Comparison of ENCODE assay signal across 20 cellular contexts in the genomic region with DNA sequence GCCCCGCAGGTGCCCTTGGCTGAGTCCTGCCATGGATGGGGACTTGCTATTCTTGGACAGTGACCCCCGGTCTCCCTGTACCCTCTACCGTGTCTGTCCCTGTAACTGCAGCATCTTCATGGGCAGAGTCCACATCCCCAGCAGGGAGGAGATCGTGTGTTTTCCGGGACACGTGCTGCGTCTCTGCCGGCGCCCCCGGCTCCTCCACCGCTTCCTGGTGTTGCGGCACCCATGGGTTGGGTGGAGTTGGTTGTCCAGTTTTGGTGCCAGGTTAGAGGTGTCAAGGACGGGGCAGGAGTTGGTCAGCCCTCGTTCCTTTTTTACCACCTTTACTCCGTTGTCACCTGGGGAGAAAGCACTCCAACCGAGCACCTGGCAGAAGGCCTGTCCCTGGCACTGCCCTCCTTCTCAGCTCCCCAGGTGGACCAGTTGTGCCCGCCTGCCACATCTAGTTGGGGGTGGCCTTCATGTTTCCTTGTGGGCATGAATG.
"Had no signal": no experiment of that assay in that cellular context is flagged by ENCODE, and none has a peak within 500 bp of the region (broad histone marks: within the 10 kb centered on the region; RNA-seq: fewer than 3 reads in every experiment).

No MANE protein-coding gene starts in this region.

- H3K9me3 Mint-ChIP-seq: dendritic cell treated with granulocyte-macrophage colony-stimulating factor and Interleukin-4, amounts not matched to agents 40 ng/mL and 50 ng/mL, for 4 days; immature natural killer cell; naive B cell; nephron; stimulated activated memory B cell treated with anti-CD40 and anti-IgM and Interleukin-4, amounts not matched to agents 10 μg/mL and 1 μg/mL and 100 μg/mL, for 72 hours; stimulated activated naive CD8-positive, alpha-beta T cell treated with anti-CD3 and anti-CD28 coated beads, Interleukin-15, Interleukin-2, amounts not matched to agents 100 ng/mL and 50 ng/mL, for 24 hours had no signal

- H3K4me3 ChIP-seq: left lung, lung, psoas muscle, spleen, tibial artery had no signal

- H3K4me1 Mint-ChIP-seq: naive B cell had no signal

- H3K4me3 Mint-ChIP-seq: dendritic cell treated with granulocyte-macrophage colony-stimulating factor and Interleukin-4, amounts not matched to agents 40 ng/mL and 50 ng/mL, for 4 days; immature natural killer cell; naive B cell; nephron; stimulated activated memory B cell treated with anti-CD40 and anti-IgM and Interleukin-4, amounts not matched to agents 10 μg/mL and 1 μg/mL and 100 μg/mL, for 72 hours; stimulated activated naive CD8-positive, alpha-beta T cell treated with anti-CD3 and anti-CD28 coated beads, Interleukin-15, Interleukin-2, amounts not matched to agents 100 ng/mL and 50 ng/mL, for 24 hours had no signal

- H3K9me3 ChIP-seq: left lung, psoas muscle, spleen, tibial artery had no signal

- H3K27ac Mint-ChIP-seq: dendritic cell treated with granulocyte-macrophage colony-stimulating factor and Interleukin-4, amounts not matched to agents 40 ng/mL and 50 ng/mL, for 4 days; immature natural killer cell; stimulated activated memory B cell treated with anti-CD40 and anti-IgM and Interleukin-4, amounts not matched to agents 10 μg/mL and 1 μg/mL and 100 μg/mL, for 72 hours; stimulated activated naive CD8-positive, alpha-beta T cell treated with anti-CD3 and anti-CD28 coated beads, Interleukin-15, Interleukin-2, amounts not matched to agents 100 ng/mL and 50 ng/mL, for 24 hours had no signal

- H3K27me3 Mint-ChIP-seq: dendritic cell treated with granulocyte-macrophage colony-stimulating factor and Interleukin-4, amounts not matched to agents 40 ng/mL and 50 ng/mL, for 4 days; naive B cell; stimulated activated naive CD8-positive, alpha-beta T cell treated with anti-CD3 and anti-CD28 coated beads, Interleukin-15, Interleukin-2, amounts not matched to agents 100 ng/mL and 50 ng/mL, for 24 hours had no signal

- H3K27ac ChIP-seq: foreskin keratinocyte, left lung, parathyroid adenoma, psoas muscle, spleen, tibial artery had no signal

- DNase-seq: erythroblast; foreskin keratinocyte; immature natural killer cell; left lung; mesenchymal stem cell; naive B cell; psoas muscle; retina; spleen; stimulated activated CD4-positive, alpha-beta T cell treated with anti-CD3 and anti-CD28 coated beads, Interleukin-15, amount 100 ng/mL, for 24 hours; stimulated activated CD4-positive, alpha-beta T cell treated with anti-CD3 and anti-CD28 coated beads, Interleukin-1b, Interleukin-23, amount 100 ng/mL, for 48 hours; stimulated activated CD4-positive, alpha-beta T cell treated with anti-CD3 and anti-CD28 coated beads, Interleukin-4, amount 100 ng/mL, for 24 hours; tibial artery had no signal

- ATAC-seq: foreskin keratinocyte; left lung; psoas muscle; sciatic nerve; stimulated activated memory B cell treated with anti-CD40 and anti-IgM and Interleukin-4, amounts not matched to agents 10 μg/mL and 1 μg/mL and 100 μg/mL, for 72 hours had no signal

- H3K36me3 Mint-ChIP-seq: immature natural killer cell; naive B cell; stimulated activated memory B cell treated with anti-CD40 and anti-IgM and Interleukin-4, amounts not matched to agents 10 μg/mL and 1 μg/mL and 100 μg/mL, for 72 hours had no signal

- H3K27me3 ChIP-seq: foreskin keratinocyte, left lung, spleen had no signal
